In the genomic region with DNA sequence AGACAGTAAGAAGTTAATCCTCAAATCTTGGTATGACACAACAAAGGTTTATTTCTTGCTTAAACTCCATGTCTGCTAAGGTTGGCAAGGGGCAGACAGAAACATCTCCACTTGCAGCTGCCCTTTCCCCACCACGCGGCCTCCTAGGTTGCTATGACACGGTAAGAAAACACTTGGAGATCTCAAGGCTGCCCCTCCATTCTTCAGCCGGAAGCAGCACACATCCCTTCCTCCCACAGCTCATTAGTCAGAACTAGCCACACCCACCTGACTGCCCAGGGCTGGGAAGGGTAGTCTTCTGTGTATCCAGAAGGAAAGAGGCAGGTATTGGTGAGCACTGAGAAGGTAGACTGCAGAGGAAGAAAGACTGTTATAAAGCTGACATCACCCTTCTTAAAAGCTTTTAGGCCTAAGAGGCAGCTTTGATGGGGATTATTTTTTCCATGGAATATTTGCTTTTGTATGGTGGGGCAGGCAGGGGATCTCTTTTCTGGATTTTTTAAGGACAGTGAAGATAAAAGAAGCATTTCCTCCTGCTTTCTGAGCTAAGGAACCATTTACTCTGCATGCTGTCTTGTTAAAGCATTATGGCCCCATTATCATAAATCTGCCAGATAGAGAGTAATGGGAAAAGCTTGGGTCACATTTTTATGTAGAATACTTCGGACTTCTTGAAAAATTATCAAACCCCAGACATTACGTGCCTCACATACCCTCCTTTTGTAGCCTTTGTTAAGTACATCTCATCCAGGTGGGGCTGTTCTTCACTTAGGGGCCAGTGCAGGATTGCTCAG, we compare ENCODE assay signal across 1 cellular context.
TF ChIP-seq lines count a peak whose summit lies in the region.

No MANE protein-coding gene starts in this region.

TF ChIP-seq in IMR-90, 13 proteins besides CTCF, POLR2A, EP300 and RAD21 (continued from another document):
- TF ChIP-seq RCOR1 (IDR thresholded peaks at IDR 0.05; ENCODE audit: insufficient replicate concordance, low read length) (no peak), SMC3 (IDR thresholded peaks at IDR 0.05; ENCODE audit: low read depth, low read length) (no peak), RFX5 (IDR thresholded peaks at IDR 0.05; ENCODE audit: low read depth, low read length) (no peak), BHLHE40 (IDR thresholded peaks at IDR 0.05; ENCODE audit: low read depth, low read length) (no peak), MAFK (IDR thresholded peaks at IDR 0.05; ENCODE audit: low read depth, low read length) (no peak), CHD1 (IDR thresholded peaks at IDR 0.05; ENCODE audit: low read depth, low read length) (no peak)
TF ChIP-seq in IMR-90: peak in this region for 0.
